ENCODE assay signal across 1 cellular context in the genomic region with DNA sequence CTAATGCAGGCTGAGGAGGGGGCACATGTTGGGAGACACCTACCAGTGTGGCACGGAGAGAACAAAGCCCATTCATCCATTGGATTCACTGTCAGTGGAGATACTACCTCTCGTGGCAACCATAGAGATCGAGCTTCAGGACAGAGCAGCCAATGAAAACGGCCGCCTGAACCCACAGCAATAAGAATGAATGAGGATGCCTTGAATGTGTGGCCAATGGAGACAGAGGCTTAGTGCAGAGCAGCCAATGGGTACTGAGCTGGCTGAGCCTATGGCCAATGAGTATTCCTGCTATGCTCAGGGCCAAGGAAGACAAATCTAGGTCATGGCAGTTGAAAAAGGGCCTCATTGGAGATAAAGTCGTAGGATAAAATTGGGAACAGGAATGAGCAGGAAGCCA.
TF ChIP-seq lines count a peak whose summit lies in the region.

No MANE protein-coding gene starts in this region.

TF ChIP-seq in K562, 482 proteins besides CTCF, POLR2A, EP300 and RAD21 (continued from another document):
- TF ChIP-seq, protein P1, sequence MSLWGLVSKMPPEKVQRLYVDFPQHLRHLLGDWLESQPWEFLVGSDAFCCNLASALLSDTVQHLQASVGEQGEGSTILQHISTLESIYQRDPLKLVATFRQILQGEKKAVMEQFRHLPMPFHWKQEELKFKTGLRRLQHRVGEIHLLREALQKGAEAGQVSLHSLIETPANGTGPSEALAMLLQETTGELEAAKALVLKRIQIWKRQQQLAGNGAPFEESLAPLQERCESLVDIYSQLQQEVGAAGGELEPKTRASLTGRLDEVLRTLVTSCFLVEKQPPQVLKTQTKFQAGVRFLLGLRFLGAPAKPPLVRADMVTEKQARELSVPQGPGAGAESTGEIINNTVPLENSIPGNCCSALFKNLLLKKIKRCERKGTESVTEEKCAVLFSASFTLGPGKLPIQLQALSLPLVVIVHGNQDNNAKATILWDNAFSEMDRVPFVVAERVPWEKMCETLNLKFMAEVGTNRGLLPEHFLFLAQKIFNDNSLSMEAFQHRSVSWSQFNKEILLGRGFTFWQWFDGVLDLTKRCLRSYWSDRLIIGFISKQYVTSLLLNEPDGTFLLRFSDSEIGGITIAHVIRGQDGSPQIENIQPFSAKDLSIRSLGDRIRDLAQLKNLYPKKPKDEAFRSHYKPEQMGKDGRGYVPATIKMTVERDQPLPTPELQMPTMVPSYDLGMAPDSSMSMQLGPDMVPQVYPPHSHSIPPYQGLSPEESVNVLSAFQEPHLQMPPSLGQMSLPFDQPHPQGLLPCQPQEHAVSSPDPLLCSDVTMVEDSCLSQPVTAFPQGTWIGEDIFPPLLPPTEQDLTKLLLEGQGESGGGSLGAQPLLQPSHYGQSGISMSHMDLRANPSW (CRISPR knock-in tag; IDR thresholded peaks at IDR 0.05), result no peak
